In the genomic region with DNA sequence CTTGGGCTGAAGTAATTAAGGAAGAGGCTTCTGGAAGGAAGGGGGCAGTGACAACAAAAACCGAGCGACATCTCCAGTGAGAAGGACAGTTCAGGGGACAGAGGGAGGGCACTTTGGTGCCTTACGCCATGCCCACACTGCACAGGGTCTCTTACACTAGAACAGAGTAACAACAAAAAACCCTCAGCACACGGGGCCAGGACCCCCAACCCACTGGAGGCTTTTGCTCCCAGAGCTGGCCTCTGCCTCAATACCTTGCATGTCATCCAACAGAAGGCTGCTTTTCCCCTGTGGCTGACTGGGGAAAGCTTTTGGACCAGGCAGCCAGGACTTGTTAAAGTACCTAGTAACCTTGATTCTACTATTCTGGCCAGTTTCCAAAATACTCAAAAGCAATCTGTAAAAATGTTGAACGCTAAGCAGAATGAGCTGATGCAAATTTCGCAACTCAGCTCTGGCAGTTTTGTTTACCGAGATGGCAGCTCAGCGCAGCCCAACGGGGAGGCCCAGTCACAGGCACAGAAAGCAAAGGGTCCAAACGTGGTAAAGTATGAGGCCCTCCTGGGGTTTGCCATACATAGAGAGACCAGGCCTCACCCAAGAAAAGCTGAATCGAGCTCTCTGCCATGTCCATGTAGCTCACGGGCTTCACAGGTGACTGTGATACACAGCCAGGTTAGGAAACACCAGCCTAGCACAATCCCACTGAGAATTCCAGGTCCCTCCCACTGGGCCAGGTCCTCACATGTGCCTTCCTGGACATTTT, we compare ENCODE assay signal across 1 cellular context.
TF ChIP-seq lines count a peak whose summit lies in the region.

No MANE protein-coding gene starts in this region.

TF ChIP-seq in HepG2, 621 proteins besides CTCF, POLR2A, EP300 and RAD21 (continued from another document and continues in another):
- TF ChIP-seq ZSCAN12 (CRISPR knock-in tag; IDR thresholded peaks at IDR 0.05) = no peak
- peak; percentile 38; the same call in 1 of the 2 replicates for TF ChIP-seq NCOA2 (CRISPR knock-in tag; IDR thresholded peaks at IDR 0.05)
- TF ChIP-seq, protein P1, sequence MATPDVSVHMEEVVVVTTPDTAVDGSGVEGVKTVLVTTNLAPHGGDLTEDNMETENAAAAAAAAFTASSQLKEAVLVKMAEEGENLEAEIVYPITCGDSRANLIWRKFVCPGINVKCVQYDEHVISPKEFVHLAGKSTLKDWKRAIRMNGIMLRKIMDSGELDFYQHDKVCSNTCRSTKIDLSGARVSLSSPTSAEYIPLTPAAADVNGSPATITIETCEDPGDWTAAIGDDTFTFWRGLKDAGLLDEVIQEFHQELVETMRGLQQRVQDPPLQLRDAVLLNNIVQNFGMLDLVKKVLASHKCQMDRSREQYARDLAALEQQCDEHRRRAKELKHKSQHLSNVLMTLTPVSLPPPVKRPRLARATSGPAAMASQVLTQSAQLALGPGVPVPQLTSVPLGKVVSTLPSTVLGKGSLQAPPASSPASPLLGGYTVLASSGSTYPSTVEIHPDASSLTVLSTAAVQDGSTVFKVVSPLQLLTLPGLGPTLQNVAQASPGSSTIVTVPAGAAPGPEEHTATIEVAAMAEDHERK (CRISPR knock-in tag; IDR thresholded peaks at IDR 0.05; ENCODE audit: low read depth) = no peak
- TF ChIP-seq ZNF720 (CRISPR knock-in tag; IDR thresholded peaks at IDR 0.05) = no peak
- no peak; the same call in 1 of the 2 replicates for TF ChIP-seq GABPB1 (CRISPR knock-in tag; IDR thresholded peaks at IDR 0.05)
- TF ChIP-seq HCFC1 (IDR thresholded peaks at IDR 0.05; ENCODE audit: low read depth, low read length) = no peak
- no peak for TF ChIP-seq FOXM1 (CRISPR knock-in tag; IDR thresholded peaks at IDR 0.05)
- TF ChIP-seq BRD4 (CRISPR knock-in tag; IDR thresholded peaks at IDR 0.05) = no peak
- peak; percentile 73; the same call in 1 of the 2 replicates for TF ChIP-seq YEATS4 (CRISPR knock-in tag; IDR thresholded peaks at IDR 0.05; ENCODE audit: borderline replicate concordance)
- no peak for TF ChIP-seq ZNF225 (CRISPR knock-in tag; IDR thresholded peaks at IDR 0.05)
- TF ChIP-seq, protein P2, sequence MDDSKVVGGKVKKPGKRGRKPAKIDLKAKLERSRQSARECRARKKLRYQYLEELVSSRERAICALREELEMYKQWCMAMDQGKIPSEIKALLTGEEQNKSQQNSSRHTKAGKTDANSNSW (CRISPR knock-in tag; IDR thresholded peaks at IDR 0.05; ENCODE audit: borderline replicate concordance) = no peak
- TF ChIP-seq, protein P3, sequence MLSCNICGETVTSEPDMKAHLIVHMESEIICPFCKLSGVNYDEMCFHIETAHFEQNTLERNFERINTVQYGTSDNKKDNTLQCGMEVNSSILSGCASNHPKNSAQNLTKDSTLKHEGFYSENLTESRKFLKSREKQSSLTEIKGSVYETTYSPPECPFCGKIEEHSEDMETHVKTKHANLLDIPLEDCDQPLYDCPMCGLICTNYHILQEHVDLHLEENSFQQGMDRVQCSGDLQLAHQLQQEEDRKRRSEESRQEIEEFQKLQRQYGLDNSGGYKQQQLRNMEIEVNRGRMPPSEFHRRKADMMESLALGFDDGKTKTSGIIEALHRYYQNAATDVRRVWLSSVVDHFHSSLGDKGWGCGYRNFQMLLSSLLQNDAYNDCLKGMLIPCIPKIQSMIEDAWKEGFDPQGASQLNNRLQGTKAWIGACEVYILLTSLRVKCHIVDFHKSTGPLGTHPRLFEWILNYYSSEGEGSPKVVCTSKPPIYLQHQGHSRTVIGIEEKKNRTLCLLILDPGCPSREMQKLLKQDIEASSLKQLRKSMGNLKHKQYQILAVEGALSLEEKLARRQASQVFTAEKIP (CRISPR knock-in tag; IDR thresholded peaks at IDR 0.05; ENCODE audit: borderline replicate concordance) = no peak
- TF ChIP-seq, protein P4, sequence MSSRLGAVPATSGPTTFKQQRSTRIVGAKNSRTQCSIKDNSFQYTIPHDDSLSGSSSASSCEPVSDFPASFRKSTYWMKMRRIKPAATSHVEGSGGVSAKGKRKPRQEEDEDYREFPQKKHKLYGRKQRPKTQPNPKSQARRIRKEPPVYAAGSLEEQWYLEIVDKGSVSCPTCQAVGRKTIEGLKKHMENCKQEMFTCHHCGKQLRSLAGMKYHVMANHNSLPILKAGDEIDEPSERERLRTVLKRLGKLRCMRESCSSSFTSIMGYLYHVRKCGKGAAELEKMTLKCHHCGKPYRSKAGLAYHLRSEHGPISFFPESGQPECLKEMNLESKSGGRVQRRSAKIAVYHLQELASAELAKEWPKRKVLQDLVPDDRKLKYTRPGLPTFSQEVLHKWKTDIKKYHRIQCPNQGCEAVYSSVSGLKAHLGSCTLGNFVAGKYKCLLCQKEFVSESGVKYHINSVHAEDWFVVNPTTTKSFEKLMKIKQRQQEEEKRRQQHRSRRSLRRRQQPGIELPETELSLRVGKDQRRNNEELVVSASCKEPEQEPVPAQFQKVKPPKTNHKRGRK (CRISPR knock-in tag; IDR thresholded peaks at IDR 0.05) = no peak
- TF ChIP-seq ZNF572 (CRISPR knock-in tag; IDR thresholded peaks at IDR 0.05) = no peak
- TF ChIP-seq SKI (IDR thresholded peaks at IDR 0.05; ENCODE audit: partially characterized antibody) = peak; percentile 24
- no peak for TF ChIP-seq CENPT (CRISPR knock-in tag; IDR thresholded peaks at IDR 0.05; ENCODE audit: low read depth)
- TF ChIP-seq TBX2 (CRISPR knock-in tag; IDR thresholded peaks at IDR 0.05; ENCODE audit: borderline replicate concordance) = peak; percentile 78
- no peak for TF ChIP-seq HDAC6 (IDR thresholded peaks at IDR 0.05; ENCODE audit: low read depth, low read length)
- TF ChIP-seq, protein P5, sequence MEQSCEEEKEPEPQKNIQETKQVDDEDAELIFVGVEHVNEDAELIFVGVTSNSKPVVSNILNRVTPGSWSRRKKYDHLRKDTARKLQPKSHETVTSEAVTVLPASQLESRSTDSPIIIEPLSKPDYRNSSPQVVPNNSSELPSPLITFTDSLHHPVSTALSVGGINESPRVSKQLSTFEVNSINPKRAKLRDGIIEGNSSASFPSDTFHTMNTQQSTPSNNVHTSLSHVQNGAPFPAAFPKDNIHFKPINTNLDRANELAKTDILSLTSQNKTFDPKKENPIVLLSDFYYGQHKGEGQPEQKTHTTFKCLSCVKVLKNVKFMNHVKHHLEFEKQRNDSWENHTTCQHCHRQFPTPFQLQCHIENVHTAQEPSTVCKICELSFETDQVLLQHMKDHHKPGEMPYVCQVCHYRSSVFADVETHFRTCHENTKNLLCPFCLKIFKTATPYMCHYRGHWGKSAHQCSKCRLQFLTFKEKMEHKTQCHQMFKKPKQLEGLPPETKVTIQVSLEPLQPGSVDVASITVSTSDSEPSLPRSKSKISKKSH (CRISPR knock-in tag; IDR thresholded peaks at IDR 0.05; ENCODE audit: borderline replicate concordance) = no peak; the same call in 1 of the 2 replicates
- TF ChIP-seq EEA1 (CRISPR knock-in tag; IDR thresholded peaks at IDR 0.05; ENCODE audit: borderline replicate concordance) = no peak
- TF ChIP-seq, protein P6, sequence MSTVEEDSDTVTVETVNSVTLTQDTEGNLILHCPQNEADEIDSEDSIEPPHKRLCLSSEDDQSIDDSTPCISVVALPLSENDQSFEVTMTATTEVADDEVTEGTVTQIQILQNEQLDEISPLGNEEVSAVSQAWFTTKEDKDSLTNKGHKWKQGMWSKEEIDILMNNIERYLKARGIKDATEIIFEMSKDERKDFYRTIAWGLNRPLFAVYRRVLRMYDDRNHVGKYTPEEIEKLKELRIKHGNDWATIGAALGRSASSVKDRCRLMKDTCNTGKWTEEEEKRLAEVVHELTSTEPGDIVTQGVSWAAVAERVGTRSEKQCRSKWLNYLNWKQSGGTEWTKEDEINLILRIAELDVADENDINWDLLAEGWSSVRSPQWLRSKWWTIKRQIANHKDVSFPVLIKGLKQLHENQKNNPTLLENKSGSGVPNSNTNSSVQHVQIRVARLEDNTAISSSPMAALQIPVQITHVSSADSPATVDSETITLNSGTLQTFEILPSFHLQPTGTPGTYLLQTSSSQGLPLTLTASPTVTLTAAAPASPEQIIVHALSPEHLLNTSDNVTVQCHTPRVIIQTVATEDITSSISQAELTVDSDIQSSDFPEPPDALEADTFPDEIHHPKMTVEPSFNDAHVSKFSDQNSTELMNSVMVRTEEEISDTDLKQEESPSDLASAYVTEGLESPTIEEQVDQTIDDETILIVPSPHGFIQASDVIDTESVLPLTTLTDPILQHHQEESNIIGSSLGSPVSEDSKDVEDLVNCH (CRISPR knock-in tag; IDR thresholded peaks at IDR 0.05) = no peak
- TF ChIP-seq NFKB2 (CRISPR knock-in tag; IDR thresholded peaks at IDR 0.05; ENCODE audit: borderline replicate concordance) = no peak; the same call in 1 of the 2 replicates
- TF ChIP-seq ZNF282 (IDR thresholded peaks at IDR 0.05; ENCODE audit: partially characterized antibody) = no peak
- TF ChIP-seq, protein P7, sequence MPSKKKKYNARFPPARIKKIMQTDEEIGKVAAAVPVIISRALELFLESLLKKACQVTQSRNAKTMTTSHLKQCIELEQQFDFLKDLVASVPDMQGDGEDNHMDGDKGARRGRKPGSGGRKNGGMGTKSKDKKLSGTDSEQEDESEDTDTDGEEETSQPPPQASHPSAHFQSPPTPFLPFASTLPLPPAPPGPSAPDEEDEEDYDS (CRISPR knock-in tag; IDR thresholded peaks at IDR 0.05) = 0 out of 2 replicates have a peak, but pooled peaks have one; percentile 17
- TF ChIP-seq NR3C1 (CRISPR knock-in tag; IDR thresholded peaks at IDR 0.05) = no peak
- TF ChIP-seq ASH2L (IDR thresholded peaks at IDR 0.05; ENCODE audit: insufficient read length, low read depth, low read length) = peak; percentile 61
- no peak for TF ChIP-seq ZNF75D (CRISPR knock-in tag; IDR thresholded peaks at IDR 0.05; ENCODE audit: borderline replicate concordance)
- TF ChIP-seq TAF15 (IDR thresholded peaks at IDR 0.05; ENCODE audit: low read depth, low read length, poor library complexity, severe bottlenecking) = no peak
- TF ChIP-seq KLF12 (CRISPR knock-in tag; IDR thresholded peaks at IDR 0.05; ENCODE audit: borderline replicate concordance) = no peak
- TF ChIP-seq PCBP2 (optimal IDR thresholded peaks at IDR 0.05; ENCODE audit: low read depth, low read length, poor library complexity, severe bottlenecking) = no peak
- no peak for TF ChIP-seq RARG (CRISPR knock-in tag; IDR thresholded peaks at IDR 0.05; ENCODE audit: low read depth)
- TF ChIP-seq, protein P8, sequence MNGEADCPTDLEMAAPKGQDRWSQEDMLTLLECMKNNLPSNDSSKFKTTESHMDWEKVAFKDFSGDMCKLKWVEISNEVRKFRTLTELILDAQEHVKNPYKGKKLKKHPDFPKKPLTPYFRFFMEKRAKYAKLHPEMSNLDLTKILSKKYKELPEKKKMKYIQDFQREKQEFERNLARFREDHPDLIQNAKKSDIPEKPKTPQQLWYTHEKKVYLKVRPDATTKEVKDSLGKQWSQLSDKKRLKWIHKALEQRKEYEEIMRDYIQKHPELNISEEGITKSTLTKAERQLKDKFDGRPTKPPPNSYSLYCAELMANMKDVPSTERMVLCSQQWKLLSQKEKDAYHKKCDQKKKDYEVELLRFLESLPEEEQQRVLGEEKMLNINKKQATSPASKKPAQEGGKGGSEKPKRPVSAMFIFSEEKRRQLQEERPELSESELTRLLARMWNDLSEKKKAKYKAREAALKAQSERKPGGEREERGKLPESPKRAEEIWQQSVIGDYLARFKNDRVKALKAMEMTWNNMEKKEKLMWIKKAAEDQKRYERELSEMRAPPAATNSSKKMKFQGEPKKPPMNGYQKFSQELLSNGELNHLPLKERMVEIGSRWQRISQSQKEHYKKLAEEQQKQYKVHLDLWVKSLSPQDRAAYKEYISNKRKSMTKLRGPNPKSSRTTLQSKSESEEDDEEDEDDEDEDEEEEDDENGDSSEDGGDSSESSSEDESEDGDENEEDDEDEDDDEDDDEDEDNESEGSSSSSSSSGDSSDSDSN (CRISPR knock-in tag; IDR thresholded peaks at IDR 0.05) = no peak
- TF ChIP-seq, protein P9, sequence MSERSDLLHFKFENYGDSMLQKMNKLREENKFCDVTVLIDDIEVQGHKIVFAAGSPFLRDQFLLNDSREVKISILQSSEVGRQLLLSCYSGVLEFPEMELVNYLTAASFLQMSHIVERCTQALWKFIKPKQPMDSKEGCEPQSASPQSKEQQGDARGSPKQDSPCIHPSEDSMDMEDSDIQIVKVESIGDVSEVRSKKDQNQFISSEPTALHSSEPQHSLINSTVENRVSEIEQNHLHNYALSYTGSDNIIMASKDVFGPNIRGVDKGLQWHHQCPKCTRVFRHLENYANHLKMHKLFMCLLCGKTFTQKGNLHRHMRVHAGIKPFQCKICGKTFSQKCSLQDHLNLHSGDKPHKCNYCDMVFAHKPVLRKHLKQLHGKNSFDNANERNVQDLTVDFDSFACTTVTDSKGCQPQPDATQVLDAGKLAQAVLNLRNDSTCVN (CRISPR knock-in tag; IDR thresholded peaks at IDR 0.05; ENCODE audit: borderline replicate concordance) = peak; percentile 17; the same call in 1 of the 2 replicates
- no peak for TF ChIP-seq HNRNPLL (IDR thresholded peaks at IDR 0.05; ENCODE audit: low read depth, low read length, poor library complexity, severe bottlenecking)
- no peak for TF ChIP-seq SMAD9 (CRISPR knock-in tag; IDR thresholded peaks at IDR 0.05)
- TF ChIP-seq, protein P10, sequence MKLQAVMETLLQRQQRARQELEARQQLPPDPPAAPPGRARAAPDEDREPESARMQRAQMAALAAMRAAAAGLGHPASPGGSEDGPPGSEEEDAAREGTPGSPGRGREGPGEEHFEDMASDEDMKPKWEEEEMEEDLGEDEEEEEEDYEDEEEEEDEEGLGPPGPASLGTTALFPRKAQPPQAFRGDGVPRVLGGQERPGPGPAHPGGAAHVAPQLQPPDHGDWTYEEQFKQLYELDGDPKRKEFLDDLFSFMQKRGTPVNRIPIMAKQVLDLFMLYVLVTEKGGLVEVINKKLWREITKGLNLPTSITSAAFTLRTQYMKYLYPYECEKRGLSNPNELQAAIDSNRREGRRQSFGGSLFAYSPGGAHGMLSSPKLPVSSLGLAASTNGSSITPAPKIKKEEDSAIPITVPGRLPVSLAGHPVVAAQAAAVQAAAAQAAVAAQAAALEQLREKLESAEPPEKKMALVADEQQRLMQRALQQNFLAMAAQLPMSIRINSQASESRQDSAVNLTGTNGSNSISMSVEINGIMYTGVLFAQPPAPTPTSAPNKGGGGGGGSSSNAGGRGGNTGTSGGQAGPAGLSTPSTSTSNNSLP (IDR thresholded peaks at IDR 0.05; ENCODE audit: low read depth, low read length) = peak; percentile 24; the same call in 1 of the 2 replicates
- TF ChIP-seq, protein P11, sequence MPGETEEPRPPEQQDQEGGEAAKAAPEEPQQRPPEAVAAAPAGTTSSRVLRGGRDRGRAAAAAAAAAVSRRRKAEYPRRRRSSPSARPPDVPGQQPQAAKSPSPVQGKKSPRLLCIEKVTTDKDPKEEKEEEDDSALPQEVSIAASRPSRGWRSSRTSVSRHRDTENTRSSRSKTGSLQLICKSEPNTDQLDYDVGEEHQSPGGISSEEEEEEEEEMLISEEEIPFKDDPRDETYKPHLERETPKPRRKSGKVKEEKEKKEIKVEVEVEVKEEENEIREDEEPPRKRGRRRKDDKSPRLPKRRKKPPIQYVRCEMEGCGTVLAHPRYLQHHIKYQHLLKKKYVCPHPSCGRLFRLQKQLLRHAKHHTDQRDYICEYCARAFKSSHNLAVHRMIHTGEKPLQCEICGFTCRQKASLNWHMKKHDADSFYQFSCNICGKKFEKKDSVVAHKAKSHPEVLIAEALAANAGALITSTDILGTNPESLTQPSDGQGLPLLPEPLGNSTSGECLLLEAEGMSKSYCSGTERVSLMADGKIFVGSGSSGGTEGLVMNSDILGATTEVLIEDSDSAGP (CRISPR knock-in tag; IDR thresholded peaks at IDR 0.05; ENCODE audit: borderline replicate concordance) = no peak; the same call in 1 of the 2 replicates
- TF ChIP-seq POGZ (CRISPR knock-in tag; IDR thresholded peaks at IDR 0.05) = peak; percentile 63
- TF ChIP-seq ZNF552 (CRISPR knock-in tag; IDR thresholded peaks at IDR 0.05; ENCODE audit: borderline replicate concordance) = no peak
- no peak for TF ChIP-seq ZNF589 (CRISPR knock-in tag; conservative IDR thresholded peaks at IDR 0.05)
